Comparison of ENCODE assay signal across 8 cellular contexts in genomic region chr19:13212759-13213330, GRCh38.
DNase-seq lines count a peak whose midpoint lies in the region; ATAC-seq, FAIRE-seq and TF ChIP-seq lines count a peak whose summit lies in the region.

No MANE protein-coding gene starts in this region.

- no peaks in the 10 kb centered on the region; the same call in 1 of the 2 replicates for H3K4me1 ChIP-seq in PC-3 (ENCODE audit: insufficient read depth, low read length)

- H3K4me3 ChIP-seq in PC-3 (ENCODE audit: low read length): no peak overlapping the region

- BruUV-seq in PC-3 (replicated peaks; lab: Mats Ljungman, UMichigan): no TSS peak

- no peak overlapping the region for H2AFZ ChIP-seq in PC-3 (ENCODE audit: low read length)

- ATAC-seq in PC-3: peak; percentile 62
- ATAC-seq in HG03469 (IDR thresholded peaks at IDR 0.05; ENCODE audit: unreplicated experiment): no peak
- no peak for ATAC-seq in GM19328 (IDR thresholded peaks at IDR 0.05; ENCODE audit: unreplicated experiment)

- no peak overlapping the region for H3K9ac ChIP-seq in PC-3 (ENCODE audit: low read length)

- no peaks in the 10 kb centered on the region for H3F3A ChIP-seq in PC-3 (ENCODE audit: low read length, unreplicated experiment)

- H3K9me2 ChIP-seq in PC-3 (replicated peaks; ENCODE audit: low read length): no peaks in the 10 kb centered on the region

- POLR2A ChIA-PET in PC-3 (lab: Charles Lee; ENCODE audit: unreplicated experiment): no interaction called here

- TF ChIP-seq CTCF in PC-3 (conservative IDR thresholded peaks at IDR 0.05; ENCODE audit: low read depth, low read length): peak; percentile 89

- H3K9me3 ChIP-seq in PC-3 (ENCODE audit: low read length): no peaks in the 10 kb centered on the region

- CTCF ChIA-PET in PC-3 (lab: Charles Lee): no interaction called here

- no peaks in the 10 kb centered on the region for H3K36me3 ChIP-seq in PC-3 (ENCODE audit: low read depth, low read length)

- peak; percentile 69 for DNase-seq in 8988T
- DNase-seq in GM18507 (ENCODE audit: extremely low spot score, insufficient read length, low read depth): no peak
- peak; percentile 76 for DNase-seq in PC-3
- DNase-seq in activated T-cell treated with anti-CD3 and anti-CD28 coated beads, Interleukin-2, amount 50 U/mL, for 1 hour: peak; percentile 75
- peak; percentile 30 for DNase-seq in foreskin melanocyte
- peak; percentile 38 for DNase-seq in renal cortical epithelial cell (ENCODE audit: low read depth)

- intact Hi-C loops in PC-3 (cut with micrococcal nuclease): loop anchor here (5.0 kb wide), 1 partner anchor 49 kb away; no protein-coding TSS in a partner anchor

- H3K27ac ChIP-seq in PC-3 (ENCODE audit: low read length): no peak overlapping the region

- H3K27me3 ChIP-seq in PC-3 (ENCODE audit: low read length): no peaks in the 10 kb centered on the region

- H3K4me2 ChIP-seq in PC-3 (ENCODE audit: low read length): no peak overlapping the region

- H3K79me2 ChIP-seq in PC-3 (ENCODE audit: low read length): no peaks in the 10 kb centered on the region

- FAIRE-seq in GM18507 (lab: Jason Lieb, UNC): peak; percentile 47

- no peaks in the 10 kb centered on the region for H4K20me1 ChIP-seq in PC-3 (ENCODE audit: low read length)
